26 cellular contexts compared by ENCODE assay signal in genomic region chr12:125503128-125503527, GRCh38.
"Had no signal": no experiment of that assay in that cellular context is flagged by ENCODE, and none has a peak within 500 bp of the region (broad histone marks: within the 10 kb centered on the region; RNA-seq: fewer than 3 reads in every experiment).

No MANE protein-coding gene starts in this region.

- H3K4me1 Mint-ChIP-seq: activated B cell treated with CpG ODN at 0.5 μM for 24 hours; activated CD4-positive, alpha-beta T cell treated with anti-CD3 and anti-CD28 coated beads, Interleukin-2, amount 10 ng/mL, durations not matched to agents 24 days and 14 days; activated naive CD8-positive, alpha-beta T cell treated with anti-CD3 and anti-CD28 coated beads, Interleukin-2, amount 50 U/mL, for 24 hours; brain; T-helper 17 cell had no signal

- H3K9me3 Mint-ChIP-seq: activated B cell treated with CpG ODN at 0.5 μM for 24 hours; activated CD4-positive, alpha-beta memory T cell treated with anti-CD3 and anti-CD28 coated beads for 36 hours; activated CD4-positive, alpha-beta T cell treated with anti-CD3 and anti-CD28 coated beads, Interleukin-2, amount 10 ng/mL, durations not matched to agents 24 days and 14 days; activated naive CD8-positive, alpha-beta T cell treated with anti-CD3 and anti-CD28 coated beads, Interleukin-2, amount 50 U/mL, for 24 hours; activated T-cell treated with anti-CD3 and anti-CD28 coated beads, Interleukin-2, amount 50 U/mL, for 4 hours; brain had no signal

- H3K9me3 ChIP-seq: ascending aorta had no signal

- H3K27me3 Mint-ChIP-seq: activated B cell treated with CpG ODN at 0.5 μM for 24 hours; activated CD4-positive, alpha-beta memory T cell treated with anti-CD3 and anti-CD28 coated beads for 36 hours; activated CD4-positive, alpha-beta T cell treated with anti-CD3 and anti-CD28 coated beads, Interleukin-2, amount 10 ng/mL, durations not matched to agents 24 days and 14 days; activated naive CD8-positive, alpha-beta T cell treated with anti-CD3 and anti-CD28 coated beads, Interleukin-2, amount 50 U/mL, for 24 hours; brain; T-helper 17 cell had no signal

- H3K27ac Mint-ChIP-seq: activated B cell treated with CpG ODN at 0.5 μM for 24 hours; activated CD4-positive, alpha-beta memory T cell treated with anti-CD3 and anti-CD28 coated beads for 36 hours; activated CD4-positive, alpha-beta T cell treated with anti-CD3 and anti-CD28 coated beads, Interleukin-2, amount 10 ng/mL, durations not matched to agents 24 days and 14 days; activated naive CD4-positive, alpha-beta T cell treated with anti-CD3 and anti-CD28 coated beads, Interleukin-2, amount 50 U/mL, for 72 hours; activated naive CD8-positive, alpha-beta T cell treated with anti-CD3 and anti-CD28 coated beads, Interleukin-2, amount 50 U/mL, for 24 hours; brain; T-helper 17 cell had no signal

- H3K4me3 ChIP-seq: ascending aorta had no signal

- H3K36me3 Mint-ChIP-seq: activated CD4-positive, alpha-beta memory T cell treated with anti-CD3 and anti-CD28 coated beads for 36 hours; activated naive CD4-positive, alpha-beta T cell treated with anti-CD3 and anti-CD28 coated beads, Interleukin-2, amount 50 U/mL, for 72 hours; brain had no signal

- H3K27me3 ChIP-seq: ascending aorta had no signal

- DNase-seq: activated B cell treated with CpG ODN at 0.5 μM for 24 hours; activated CD4-positive, alpha-beta memory T cell treated with anti-CD3 and anti-CD28 coated beads for 36 hours; activated CD4-positive, alpha-beta T cell treated with anti-CD3 and anti-CD28 coated beads for 1 hour; activated CD4-positive, alpha-beta T cell treated with anti-CD3 and anti-CD28 coated beads, Interleukin-2, amount 10 ng/mL, durations not matched to agents 24 days and 14 days; activated CD8-positive, alpha-beta memory T cell treated with anti-CD3 and anti-CD28 coated beads for 24 hours; activated effector memory CD4-positive, alpha-beta T cell treated with anti-CD3 and anti-CD28 coated beads, Interleukin-2, amount 50 U/mL, for 16 hours; activated naive CD4-positive, alpha-beta T cell treated with Interleukin-2 at 50 U/mL for 16 hours; activated naive CD8-positive, alpha-beta T cell treated with anti-CD3 and anti-CD28 coated beads, Interleukin-2, amount 50 U/mL, for 24 hours; activated T-cell treated with anti-CD3 and anti-CD28 coated beads, Interleukin-2, amount 50 U/mL, for 4 hours; amniotic stem cell; Kasumi-1; KBM-7; NCI-H1092; NCI-H1417; NCI-H1930; NCI-H2107; NCI-H2171 treated with DMSO at 0.1 percent for 48 hours; NCI-H226; NCI-H510A; NCI-H526 treated with DMSO at 0.1 percent for 48 hours; SIG-M5; T-helper 17 cell; T-helper 9 cell had no signal

- H3K4me3 Mint-ChIP-seq: activated B cell treated with CpG ODN at 0.5 μM for 24 hours; activated CD4-positive, alpha-beta memory T cell treated with anti-CD3 and anti-CD28 coated beads for 36 hours; activated CD4-positive, alpha-beta T cell treated with anti-CD3 and anti-CD28 coated beads, Interleukin-2, amount 10 ng/mL, durations not matched to agents 24 days and 14 days; activated naive CD8-positive, alpha-beta T cell treated with anti-CD3 and anti-CD28 coated beads, Interleukin-2, amount 50 U/mL, for 24 hours; activated T-cell treated with anti-CD3 and anti-CD28 coated beads, Interleukin-2, amount 50 U/mL, for 4 hours; brain; T-helper 17 cell had no signal

- H3K27ac ChIP-seq: ascending aorta had no signal

- H3K4me1 ChIP-seq: ascending aorta had no signal

- H3K36me3 ChIP-seq: ascending aorta had no signal

- ATAC-seq: activated naive CD4-positive, alpha-beta T cell treated with anti-CD3 and anti-CD28 coated beads, Interleukin-2, amount 50 U/mL, for 72 hours; activated naive CD8-positive, alpha-beta T cell treated with anti-CD3 and anti-CD28 coated beads, Interleukin-2, amount 50 U/mL, for 24 hours; activated T-cell treated with anti-CD3 and anti-CD28 coated beads, Interleukin-2, amount 50 U/mL, for 4 hours; T-helper 17 cell had no signal
